ENCODE assay signal across 1 cellular context in the genomic region with DNA sequence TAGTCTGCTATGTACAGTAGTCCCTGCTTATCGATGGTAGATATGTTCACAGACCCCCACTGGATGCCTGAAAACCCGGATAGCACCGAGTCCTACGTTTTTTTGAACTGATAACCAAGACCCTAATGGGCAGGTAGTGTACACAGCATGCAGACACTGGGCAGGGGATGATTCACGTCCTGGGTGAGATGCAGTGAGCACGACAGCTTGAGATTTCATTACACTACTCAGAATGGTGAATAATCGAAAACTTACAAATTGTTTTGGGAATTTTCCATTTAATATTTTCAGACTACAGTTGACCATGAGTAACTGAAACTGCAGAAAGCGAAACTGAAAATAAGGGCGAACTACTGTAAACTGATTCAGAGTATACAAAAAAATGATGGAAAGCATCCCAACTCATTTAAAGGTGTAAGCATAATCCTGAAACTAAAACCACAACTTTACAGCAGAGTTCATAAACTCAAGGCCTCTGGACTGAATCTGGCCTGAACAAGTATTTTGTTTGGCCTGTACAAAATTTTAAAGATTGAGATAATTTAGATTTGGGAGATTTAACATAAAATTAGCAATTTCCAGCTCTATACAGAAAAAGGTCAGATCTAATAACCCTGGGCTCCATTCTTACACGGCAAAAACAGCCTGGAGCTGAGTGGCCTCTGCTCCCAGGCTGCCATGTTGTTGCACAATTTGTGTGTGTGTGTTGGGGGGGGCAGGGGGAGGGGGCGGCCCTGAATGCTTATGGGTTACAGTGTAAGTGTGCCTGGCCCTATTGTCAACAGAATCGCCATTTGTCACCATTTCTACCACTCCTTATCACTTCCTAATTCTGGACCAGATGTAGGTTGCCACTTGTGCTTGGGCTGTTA.
TF ChIP-seq lines count a peak whose summit lies in the region.

No MANE protein-coding gene starts in this region.

TF ChIP-seq in A549, 52 proteins besides CTCF, POLR2A, EP300 and RAD21 (continued from another document):
- TF ChIP-seq MAZ (IDR thresholded peaks at IDR 0.05; ENCODE audit: borderline replicate concordance, low read depth, low read length) (no peak), RFX5 (IDR thresholded peaks at IDR 0.05) (no peak), TFCP2L1 (CRISPR knock-in tag; IDR thresholded peaks at IDR 0.05) (no peak), CHD4 (IDR thresholded peaks at IDR 0.05; ENCODE audit: borderline replicate concordance) (no peak), FOSL2 (IDR thresholded peaks at IDR 0.05) (no peak), FOSL2 (CRISPR knock-in tag; IDR thresholded peaks at IDR 0.05) (no peak; the same call in 1 of the 2 replicates), POLR2AphosphoS2 (conservative IDR thresholded peaks at IDR 0.05; ENCODE audit: low read length) (no peak), HEYL (CRISPR knock-in tag; IDR thresholded peaks at IDR 0.05) (no peak), FOXS1 (CRISPR knock-in tag; IDR thresholded peaks at IDR 0.05) (no peak), ZNF302 (CRISPR knock-in tag; IDR thresholded peaks at IDR 0.05) (no peak)
- TF ChIP-seq, protein P1, sequence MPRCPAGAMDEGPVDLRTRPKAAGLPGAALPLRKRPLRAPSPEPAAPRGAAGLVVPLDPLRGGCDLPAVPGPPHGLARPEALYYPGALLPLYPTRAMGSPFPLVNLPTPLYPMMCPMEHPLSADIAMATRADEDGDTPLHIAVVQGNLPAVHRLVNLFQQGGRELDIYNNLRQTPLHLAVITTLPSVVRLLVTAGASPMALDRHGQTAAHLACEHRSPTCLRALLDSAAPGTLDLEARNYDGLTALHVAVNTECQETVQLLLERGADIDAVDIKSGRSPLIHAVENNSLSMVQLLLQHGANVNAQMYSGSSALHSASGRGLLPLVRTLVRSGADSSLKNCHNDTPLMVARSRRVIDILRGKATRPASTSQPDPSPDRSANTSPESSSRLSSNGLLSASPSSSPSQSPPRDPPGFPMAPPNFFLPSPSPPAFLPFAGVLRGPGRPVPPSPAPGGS (IDR thresholded peaks at IDR 0.05) = no peak
- TF ChIP-seq, protein P2, sequence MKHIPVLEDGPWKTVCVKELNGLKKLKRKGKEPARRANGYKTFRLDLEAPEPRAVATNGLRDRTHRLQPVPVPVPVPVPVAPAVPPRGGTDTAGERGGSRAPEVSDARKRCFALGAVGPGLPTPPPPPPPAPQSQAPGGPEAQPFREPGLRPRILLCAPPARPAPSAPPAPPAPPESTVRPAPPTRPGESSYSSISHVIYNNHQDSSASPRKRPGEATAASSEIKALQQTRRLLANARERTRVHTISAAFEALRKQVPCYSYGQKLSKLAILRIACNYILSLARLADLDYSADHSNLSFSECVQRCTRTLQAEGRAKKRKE (CRISPR knock-in tag; IDR thresholded peaks at IDR 0.05; ENCODE audit: low read depth) = no peak
- TF ChIP-seq, protein P3, sequence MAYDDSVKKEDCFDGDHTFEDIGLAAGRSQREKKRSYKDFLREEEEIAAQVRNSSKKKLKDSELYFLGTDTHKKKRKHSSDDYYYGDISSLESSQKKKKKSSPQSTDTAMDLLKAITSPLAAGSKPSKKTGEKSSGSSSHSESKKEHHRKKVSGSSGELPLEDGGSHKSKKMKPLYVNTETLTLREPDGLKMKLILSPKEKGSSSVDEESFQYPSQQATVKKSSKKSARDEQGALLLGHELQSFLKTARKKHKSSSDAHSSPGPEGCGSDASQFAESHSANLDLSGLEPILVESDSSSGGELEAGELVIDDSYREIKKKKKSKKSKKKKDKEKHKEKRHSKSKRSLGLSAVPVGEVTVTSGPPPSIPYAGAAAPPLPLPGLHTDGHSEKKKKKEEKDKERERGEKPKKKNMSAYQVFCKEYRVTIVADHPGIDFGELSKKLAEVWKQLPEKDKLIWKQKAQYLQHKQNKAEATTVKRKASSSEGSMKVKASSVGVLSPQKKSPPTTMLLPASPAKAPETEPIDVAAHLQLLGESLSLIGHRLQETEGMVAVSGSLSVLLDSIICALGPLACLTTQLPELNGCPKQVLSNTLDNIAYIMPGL (CRISPR knock-in tag; IDR thresholded peaks at IDR 0.05; ENCODE audit: borderline replicate concordance) = no peak
